10 cellular contexts compared by ENCODE assay signal in the genomic region with DNA sequence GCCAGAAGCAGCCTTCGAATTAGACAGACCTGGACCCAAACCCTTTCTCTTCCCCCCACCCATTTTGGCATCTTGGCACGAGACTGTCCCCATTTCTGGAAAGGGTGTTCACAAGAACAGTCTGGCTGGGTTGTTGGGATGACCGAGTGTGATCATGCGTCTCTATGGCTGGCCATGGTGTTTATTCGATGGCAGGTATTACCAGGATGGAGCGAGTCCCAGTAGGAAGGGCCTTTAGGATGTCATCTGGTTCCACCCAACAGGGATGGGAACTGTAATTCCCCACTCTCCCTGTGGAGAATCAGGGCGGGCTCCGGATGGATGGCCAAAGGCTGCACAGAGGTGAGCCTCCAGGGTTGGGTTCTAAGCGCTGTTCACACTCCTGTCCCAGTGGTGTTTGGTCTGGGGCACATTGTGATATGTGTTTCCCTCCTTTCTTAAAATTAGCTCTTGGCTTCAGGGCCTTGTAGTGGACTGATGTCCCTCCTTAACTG. TPM values are rescaled to one million over a fixed set of nuclear protein-coding genes. Genes with fewer than 3 reads are reported as not detected.
DNase-seq lines count a peak whose midpoint lies in the region; ATAC-seq, FAIRE-seq and TF ChIP-seq lines count a peak whose summit lies in the region.
"Had no signal": no experiment of that assay in that cellular context is flagged by ENCODE, and none has a peak within 500 bp of the region (broad histone marks: within the 10 kb centered on the region; RNA-seq: fewer than 3 reads in every experiment).

No MANE protein-coding gene starts in this region.

- H3K9ac ChIP-seq in HepG2 (ENCODE audit: insufficient read depth, low read depth, low read length), result no peak overlapping the region

- BruUV-seq in HepG2 (replicated peaks; lab: Mats Ljungman, UMichigan), result no TSS peak

- no peaks in the 10 kb centered on the region for H3K27me3 Mint-ChIP-seq in naive B cell

- H3K36me3 Mint-ChIP-seq in naive B cell, result no peaks in the 10 kb centered on the region

- no peak for FAIRE-seq in HepG2 (lab: Jason Lieb, UNC)

- H3K27ac ChIP-seq in HepG2 (ENCODE audit: extremely low read length, insufficient read depth, low read length) (no peak overlapping the region), right lobe of liver (no peak overlapping the region), ascending aorta (peak overlapping the region; percentile 51 to 64), aorta (ENCODE audit: low read depth in 1 of 2, low read length in 2 of 2) (no peak overlapping the region)

- ATAC-seq in HepG2 (no peak), right lobe of liver (no peak), naive B cell (ENCODE audit: low read depth in 2 of 2) (no peak), aorta (ENCODE audit: low FRiP score) (peak; percentile 5), GM18505 (IDR thresholded peaks at IDR 0.05; ENCODE audit: unreplicated experiment) (no peak), GM21737 (IDR thresholded peaks at IDR 0.05; ENCODE audit: unreplicated experiment) (no peak)

- in situ Hi-C loops in HepG2 (cut with HindIII; ENCODE audit: extremely low pct_ligation_motif_present, low pct_unique_long_range_greater_than_20kb), result no loop called here

- DNase-seq in HepG2 (ENCODE audit: low spot score) (no peak), right lobe of liver (no peak), ascending aorta (ENCODE audit: low spot score in 2 of 2) (no peak), naive B cell (no peak), aorta (no peak), activated gamma-delta T cell (lab: John Stamatoyannopoulos, UW) (no peak)

- intact Hi-C loops in HepG2 (cut with micrococcal nuclease; ENCODE audit: unreplicated experiment) (no loop called here), right lobe of liver (cut with DNase I) (no loop called here), ascending aorta (cut with DNase I) (loop anchor here (1.0 kb wide), 1 partner anchor 19 kb away; no protein-coding TSS in a partner anchor), aorta (cut with DNase I) (no loop called here)

- TF ChIP-seq POLR2A in HepG2 (IDR thresholded peaks at IDR 0.05; ENCODE audit: insufficient read depth in 1 of 2, low read depth in 2 of 2, low read length in 2 of 2), result no peak
- TF ChIP-seq POLR2A in right lobe of liver (IDR thresholded peaks at IDR 0.05), result no peak
- TF ChIP-seq POLR2A in GM18505 (IDR thresholded peaks at IDR 0.05; ENCODE audit: borderline replicate concordance, extremely low read depth, insufficient read depth, insufficient read length), result no peak

- TF ChIP-seq EP300 in HepG2 (IDR thresholded peaks at IDR 0.05; ENCODE audit: low read depth in 2 of 2, low read length in 2 of 2) (no peak), HepG2 (CRISPR knock-in tag; IDR thresholded peaks at IDR 0.05; ENCODE audit: borderline replicate concordance) (no peak)

- H3K4me3 ChIP-seq in HepG2 (replicated peaks in 1 of 3; ENCODE audit: insufficient read depth in 1 of 3, low read depth in 2 of 3, low read length in 3 of 3), result no peak overlapping the region
- no peak overlapping the region for H3K4me3 ChIP-seq in right lobe of liver
- no peak overlapping the region for H3K4me3 ChIP-seq in ascending aorta
- H3K4me3 ChIP-seq in aorta (ENCODE audit: low read length in 2 of 2), result no peak overlapping the region
- H3K4me3 ChIP-seq: HAP-1 had no signal

- peak overlapping the region in 3 of 6 donors; percentile 63 to 85 (median 83) for H3K27ac Mint-ChIP-seq in naive B cell

- no peaks in the 10 kb centered on the region for H3K9me3 ChIP-seq in HepG2 (ENCODE audit: low read length)
- no peaks in the 10 kb centered on the region for H3K9me3 ChIP-seq in right lobe of liver
- no peaks in the 10 kb centered on the region for H3K9me3 ChIP-seq in ascending aorta
- no peaks in the 10 kb centered on the region for H3K9me3 ChIP-seq in aorta (ENCODE audit: control insufficient read depth, low read length)
- H3K9me3 ChIP-seq: HAP-1, thoracic aorta had no signal

- CTCF ChIA-PET in HepG2 (lab: Yijun Ruan, JAX; ENCODE audit: low intra/inter-chr PET ratio, low total read pairs), result no interaction called here

- POLR2A ChIA-PET in HepG2 (lab: Yijun Ruan, JAX), result no interaction called here

- peaks cover 22 to 37% (median 34%) of the 10 kb centered on the region in 3 donors for H3K4me1 Mint-ChIP-seq in naive B cell

- peak overlapping the region; percentile 23 for H2AFZ ChIP-seq in HepG2 (ENCODE audit: low read length)

- no peaks in the 10 kb centered on the region for H3K36me3 ChIP-seq in HepG2 (replicated peaks in 1 of 2; ENCODE audit: control insufficient read depth in 1 of 2, insufficient read depth in 2 of 2, low read length in 2 of 2)
- H3K36me3 ChIP-seq in right lobe of liver, result no peaks in the 10 kb centered on the region
- no peaks in the 10 kb centered on the region for H3K36me3 ChIP-seq in ascending aorta
- no peaks in the 10 kb centered on the region for H3K36me3 ChIP-seq in aorta (ENCODE audit: control insufficient read depth in 1 of 2, insufficient read depth in 2 of 2, low read length in 1 of 2)
- H3K36me3 ChIP-seq: HAP-1, thoracic aorta had no signal

- no peaks in the 10 kb centered on the region for H3K79me2 ChIP-seq in HepG2 (ENCODE audit: insufficient read depth, low read length)

- H3K4me3 Mint-ChIP-seq in naive B cell, result peak overlapping the region in 6 of 8 donors; percentile 20 to 82 (median 55)

- H3K4me1 ChIP-seq in HepG2 (ENCODE audit: insufficient read depth, low read length) (peaks cover 29% of the 10 kb centered on the region), right lobe of liver (no peaks in the 10 kb centered on the region), ascending aorta (peaks cover 5 to 12% of the 10 kb centered on the region in 2 donors), aorta (ENCODE audit: control insufficient read depth in 1 of 2, insufficient read depth in 2 of 2, low read length in 2 of 2) (peaks cover 0 to 2% of the 10 kb centered on the region in 2 donors)

- no peak for TF ChIP-seq RAD21 in HepG2 (CRISPR knock-in tag; IDR thresholded peaks at IDR 0.05)

- no peaks in the 10 kb centered on the region for H4K20me1 ChIP-seq in HepG2 (ENCODE audit: insufficient read depth, low read length)

- 97% methylated on average over 9 of the region's 9 CpGs for WGBS in HepG2 (ENCODE audit: low lambda C conversion rate)
- 71% methylated on average over 7 of the region's 9 CpGs for WGBS in right lobe of liver (ENCODE audit: insufficient coverage, low coverage, low lambda C conversion rate, missing lambda C conversion rate)
- WGBS in aorta, 2 donors, result 89 to 91% methylated on average over 9 of the region's 9 CpGs

- H3K27me3 ChIP-seq in HepG2 (ENCODE audit: control insufficient read depth in 1 of 2, insufficient read depth in 2 of 2, low read length in 2 of 2), result no peaks in the 10 kb centered on the region
- no peaks in the 10 kb centered on the region for H3K27me3 ChIP-seq in right lobe of liver
- no peaks in the 10 kb centered on the region for H3K27me3 ChIP-seq in ascending aorta
- H3K27me3 ChIP-seq in aorta (ENCODE audit: control insufficient read depth in 1 of 2, insufficient read depth in 2 of 2, low read length in 1 of 2), result no peaks in the 10 kb centered on the region

- H3K9me3 Mint-ChIP-seq in naive B cell, result peaks cover 0 to 4% (median 0%) of the 10 kb centered on the region in 7 donors

- TF ChIP-seq CTCF in HepG2 (CRISPR knock-in tag; IDR thresholded peaks at IDR 0.05) (no peak), right lobe of liver (IDR thresholded peaks at IDR 0.05) (no peak), ascending aorta (IDR thresholded peaks at IDR 0.05) (no peak)

- no peak overlapping the region for H3K4me2 ChIP-seq in HepG2 (ENCODE audit: low read depth, low read length)

TF ChIP-seq in HepG2, 621 proteins besides CTCF, POLR2A, EP300 and RAD21 (continues in another document):
- TF ChIP-seq, protein P1, sequence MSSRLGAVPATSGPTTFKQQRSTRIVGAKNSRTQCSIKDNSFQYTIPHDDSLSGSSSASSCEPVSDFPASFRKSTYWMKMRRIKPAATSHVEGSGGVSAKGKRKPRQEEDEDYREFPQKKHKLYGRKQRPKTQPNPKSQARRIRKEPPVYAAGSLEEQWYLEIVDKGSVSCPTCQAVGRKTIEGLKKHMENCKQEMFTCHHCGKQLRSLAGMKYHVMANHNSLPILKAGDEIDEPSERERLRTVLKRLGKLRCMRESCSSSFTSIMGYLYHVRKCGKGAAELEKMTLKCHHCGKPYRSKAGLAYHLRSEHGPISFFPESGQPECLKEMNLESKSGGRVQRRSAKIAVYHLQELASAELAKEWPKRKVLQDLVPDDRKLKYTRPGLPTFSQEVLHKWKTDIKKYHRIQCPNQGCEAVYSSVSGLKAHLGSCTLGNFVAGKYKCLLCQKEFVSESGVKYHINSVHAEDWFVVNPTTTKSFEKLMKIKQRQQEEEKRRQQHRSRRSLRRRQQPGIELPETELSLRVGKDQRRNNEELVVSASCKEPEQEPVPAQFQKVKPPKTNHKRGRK (CRISPR knock-in tag; IDR thresholded peaks at IDR 0.05), result no peak
- TF ChIP-seq MBD4 (IDR thresholded peaks at IDR 0.05; ENCODE audit: borderline replicate concordance, low read length) (no peak), BRD4 (CRISPR knock-in tag; IDR thresholded peaks at IDR 0.05) (no peak)

RNA-seq across cellular contexts. Expression of a gene that starts 33.4 kb away (rescaled TPM):
- total RNA-seq in HepG2 (2016; rRNA removed; fragmentation: Illumina TruSeq; extraction: Trizol) (256 and 343 TPM in 2 replicates), right lobe of liver (100 to 1,000 TPM in 3 of 6 experiments, 10 to 100 TPM in 3; 87.3 to 191 (median 98.7) TPM), ascending aorta (62.5 TPM), aorta (100 to 1,000 TPM; 112 to 119 TPM)
- total RNA-seq in HepG2 (2016; cell fraction: cytosol; rRNA removed; fragmentation: Illumina TruSeq; extraction: Trizol; ENCODE audit: low read depth), result 164 and 167 TPM in 2 replicates
- 249 and 372 TPM in 2 replicates for total RNA-seq in HepG2 (2016; cell fraction: insoluble cytoplasmic fraction; rRNA removed; fragmentation: Illumina TruSeq; extraction: Trizol)
- total RNA-seq in HepG2 (2016; cell fraction: membrane; rRNA removed; fragmentation: Illumina TruSeq; extraction: Trizol), result 151 and 155 TPM in 2 replicates
- 91.7 and 110 TPM in 2 replicates for total RNA-seq in HepG2 (2016; cell fraction: nucleus; rRNA removed; fragmentation: Illumina TruSeq; extraction: Trizol)
- polyA plus RNA-seq in HepG2 (2011; rRNA removed) (210 and 297 TPM in 2 replicates), naive B cell (ENCODE audit: low read depth in 6 of 6) (100 to 1,000 TPM; 299 to 386 (median 357) TPM), aorta (100 to 1,000 TPM; 234 to 461 TPM)
- 191 and 238 TPM in 2 replicates for polyA plus RNA-seq in HepG2 (2011; cell fraction: cytosol; rRNA removed)
- polyA plus RNA-seq in HepG2 (2011; cell fraction: nucleus; rRNA removed), result 57.6 and 58.8 TPM in 2 replicates
- 189 and 218 TPM in 2 replicates for polyA plus RNA-seq in HepG2 (2012)
- 156 and 166 TPM in 2 replicates for polyA plus RNA-seq in HepG2 (2016; cell fraction: cytosol; fragmentation: Illumina TruSeq; extraction: Trizol; ENCODE audit: low read depth)
- polyA plus RNA-seq in HepG2 (2016; cell fraction: insoluble cytoplasmic fraction; fragmentation: Illumina TruSeq; extraction: Trizol; ENCODE audit: low read depth), result 387 and 430 TPM in 2 replicates
- polyA plus RNA-seq in HepG2 (2016; cell fraction: membrane; fragmentation: Illumina TruSeq; extraction: Trizol; ENCODE audit: low read depth), result 145 and 159 TPM in 2 replicates
- polyA plus RNA-seq in HepG2 (2016; cell fraction: nucleus; fragmentation: Illumina TruSeq; extraction: Trizol; ENCODE audit: insufficient read depth, low read depth), result 154 and 160 TPM in 2 replicates
- polyA minus RNA-seq in HepG2 (2011; rRNA and poly(A)+ RNA removed; ENCODE audit: low replicate concordance), result 48.9 and 100 TPM in 2 replicates
- polyA minus RNA-seq in HepG2 (2011; cell fraction: cytosol; rRNA and poly(A)+ RNA removed), result 42.2 and 52.1 TPM in 2 replicates
- 34.6 and 39.2 TPM in 2 replicates for polyA minus RNA-seq in HepG2 (2011; cell fraction: nucleus; rRNA and poly(A)+ RNA removed)

Comparison
In these comparisons a context has a peak if more than half of its experiments do, and no peak if none do; other contexts are left out.
1. H3K27ac ChIP-seq: peak in ascending aorta (2 of 2); none in HepG2 (single experiment), right lobe of liver (0 of 3) and aorta (0 of 2).